Comparison of ENCODE assay signal across 10 cellular contexts in the genomic region with DNA sequence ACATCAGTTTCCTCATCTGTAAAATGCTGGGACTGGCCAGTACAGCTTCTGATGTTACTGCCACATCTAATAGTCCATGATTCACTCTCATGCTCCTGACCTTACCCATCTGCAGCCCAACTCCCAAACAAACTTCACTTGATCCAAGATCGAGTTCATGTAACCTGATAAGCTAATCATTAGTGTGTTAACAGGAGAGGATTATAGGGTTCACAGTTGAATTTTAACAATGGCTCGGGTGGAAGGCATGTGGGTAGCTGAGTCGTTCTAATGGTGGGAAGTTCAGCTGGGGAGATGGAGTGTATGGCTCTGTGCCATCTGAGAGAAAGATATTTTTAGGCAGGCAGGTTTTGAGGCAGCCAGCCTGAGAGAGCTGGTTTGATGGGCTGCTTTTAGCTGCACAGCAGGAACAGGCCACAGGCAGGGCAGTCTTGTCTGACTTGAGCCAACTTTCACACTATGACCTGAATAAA.
DNase-seq lines count a peak whose midpoint lies in the region; ATAC-seq and TF ChIP-seq lines count a peak whose summit lies in the region.
"Had no signal": no experiment of that assay in that cellular context is flagged by ENCODE, and none has a peak within 500 bp of the region (broad histone marks: within the 10 kb centered on the region; RNA-seq: fewer than 3 reads in every experiment).

No MANE protein-coding gene starts in this region.

- ATAC-seq in GM21528 (IDR thresholded peaks at IDR 0.05; ENCODE audit: low FRiP score, unreplicated experiment) (peak; percentile 31), HG03342 (IDR thresholded peaks at IDR 0.05; ENCODE audit: unreplicated experiment) (no peak)
- ATAC-seq: CD8-positive, alpha-beta T cell had no signal

- CTCF ChIA-PET in HEK293T (lab: Yijun Ruan, JAX), result interaction anchor here (0.8 kb wide), 1 partner anchor 22 kb away, joined by 3 read pairs; no protein-coding TSS in a partner anchor

- POLR2A ChIA-PET in HEK293T (lab: Yijun Ruan, JAX), result interaction anchor here (2.1 kb wide), 1 partner anchor 17 kb away, joined by 8 read pairs; a partner anchor contains a TSS

- DNase-seq in AG08395 (ENCODE audit: low spot score), result peak; percentile 6
- peak; percentile 33 for DNase-seq in NCI-H524 treated with DMSO at 0.1 percent for 48 hours (lab: John Stamatoyannopoulos, UW)
- peak; percentile 57 for DNase-seq in glomerular visceral epithelial cell (ENCODE audit: extremely low spot score)
- DNase-seq in HEK293T (ENCODE audit: extremely low spot score), result no peak
- no peak for DNase-seq in NCI-H2196 treated with DMSO at 0.1 percent for 48 hours (lab: John Stamatoyannopoulos, UW; ENCODE audit: unreplicated experiment)
- DNase-seq in DMS114 treated with DMSO at 0.1 percent for 48 hours (lab: John Stamatoyannopoulos, UW; ENCODE audit: unreplicated experiment), result no peak
- DNase-seq: CD8-positive, alpha-beta T cell; NK-92 treated with Interleukin-12 subunit alpha and Interleukin-12 subunit beta, amount 100 ng/mL, for 24 hours had no signal

TF ChIP-seq in HEK293T, 16 proteins besides CTCF, POLR2A, EP300 and RAD21:
- TF ChIP-seq L3MBTL2 (conservative IDR thresholded peaks at IDR 0.05), result no peak
- no peak for TF ChIP-seq SP1 (IDR thresholded peaks at IDR 0.05)
- no peak for TF ChIP-seq ELF4 (IDR thresholded peaks at IDR 0.05)
- TF ChIP-seq CTBP1 (IDR thresholded peaks at IDR 0.05; ENCODE audit: borderline replicate concordance), result no peak
- no peak for TF ChIP-seq NFRKB (IDR thresholded peaks at IDR 0.05)
- TF ChIP-seq TARDBP (IDR thresholded peaks at IDR 0.05), result no peak
- TF ChIP-seq ARNT (IDR thresholded peaks at IDR 0.05), result no peak
- no peak for TF ChIP-seq SUZ12 (IDR thresholded peaks at IDR 0.05)
- TF ChIP-seq ZNF384 (IDR thresholded peaks at IDR 0.05), result no peak
TF ChIP-seq in HEK293T: peak in this region for 0.

Comparison
In these comparisons a context has a peak if more than half of its experiments do, and no peak if none do; other contexts are left out.
1. DNase-seq: peak in AG08395 (single experiment), NCI-H524 treated with DMSO at 0.1 percent for 48 hours (single experiment) and glomerular visceral epithelial cell (single experiment); none in HEK293T (single experiment), NCI-H2196 treated with DMSO at 0.1 percent for 48 hours (single experiment) and DMS114 treated with DMSO at 0.1 percent for 48 hours (single experiment).